9 cellular contexts compared by ENCODE assay signal in the genomic region with DNA sequence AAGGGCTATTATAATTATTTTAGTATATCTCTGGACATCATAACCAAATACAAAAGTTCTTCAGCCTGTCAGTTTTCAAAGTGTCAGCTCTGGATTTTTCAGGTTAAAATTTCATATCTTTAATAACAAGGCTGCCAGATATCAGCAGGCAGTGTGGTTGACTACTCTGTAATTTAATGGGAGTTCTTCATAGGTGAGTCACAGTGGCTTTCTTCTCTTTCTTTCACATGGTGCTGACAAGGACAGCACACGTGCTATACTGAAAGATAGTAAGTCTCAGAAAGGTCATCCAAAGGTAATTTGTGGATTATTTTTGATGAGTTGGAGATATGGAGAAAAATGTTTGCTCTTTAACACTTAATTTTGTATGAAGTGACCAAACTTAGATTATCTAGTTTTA. TPM values are rescaled to one million over a fixed set of nuclear protein-coding genes. Genes with fewer than 3 reads are reported as not detected.
DNase-seq lines count a peak whose midpoint lies in the region; ATAC-seq and TF ChIP-seq lines count a peak whose summit lies in the region.
"Had no signal": no experiment of that assay in that cellular context is flagged by ENCODE, and none has a peak within 500 bp of the region (broad histone marks: within the 10 kb centered on the region; RNA-seq: fewer than 3 reads in every experiment).

No MANE protein-coding gene starts in this region.

- intact Hi-C loops in esophagus squamous epithelium (cut with DNase I), result no loop called here

- H3K27ac ChIP-seq in esophagus squamous epithelium, result no peak overlapping the region
- H3K27ac ChIP-seq: parathyroid adenoma had no signal

- DNase-seq in HPDE6-E6E7 (ENCODE audit: extremely low spot score) (peak; percentile 49), astrocyte of the cerebellum (ENCODE audit: low read depth) (peak; percentile 63), non-pigmented ciliary epithelial cell (ENCODE audit: low read depth) (peak; percentile 67), esophagus squamous epithelium (lab: John Stamatoyannopoulos, UW) (no peak), NCI-H146 (lab: John Stamatoyannopoulos, UW) (no peak)
- DNase-seq: activated CD8-positive, alpha-beta memory T cell treated with anti-CD3 and anti-CD28 coated beads, Interleukin-2, amount 50 U/mL, for 4 hours had no signal

- no peak for TF ChIP-seq POLR2A in esophagus squamous epithelium (IDR thresholded peaks at IDR 0.05)

- H3K27me3 ChIP-seq in esophagus squamous epithelium, result no peaks in the 10 kb centered on the region

- no peaks in the 10 kb centered on the region for H3K36me3 ChIP-seq in esophagus squamous epithelium

- no peak for TF ChIP-seq CTCF in astrocyte of the cerebellum (IDR thresholded peaks at IDR 0.05; ENCODE audit: low read depth, low read length, missing control alignments)
- TF ChIP-seq CTCF in esophagus squamous epithelium (IDR thresholded peaks at IDR 0.05), result no peak

- ATAC-seq in GM18868 (IDR thresholded peaks at IDR 0.05; ENCODE audit: unreplicated experiment) (peak; percentile 95), HG03354 (IDR thresholded peaks at IDR 0.05; ENCODE audit: poor library complexity, severe bottlenecking, unreplicated experiment) (no peak)

- H3K4me3 ChIP-seq in astrocyte of the cerebellum (ENCODE audit: low read depth, low read length), result no peak overlapping the region
- H3K4me3 ChIP-seq in esophagus squamous epithelium, result no peak overlapping the region

- H3K9me3 ChIP-seq in esophagus squamous epithelium, result no peaks in the 10 kb centered on the region

- in situ Hi-C loops in astrocyte of the cerebellum (cut with HindIII; ENCODE audit: low sequenced_read_pairs), result no loop called here

- H3K4me1 ChIP-seq in esophagus squamous epithelium, result peaks cover 0 to 57% (median 10%) of the 10 kb centered on the region in 3 donors

- 31% methylated on average over 1 of the region's 1 CpG for WGBS in esophagus squamous epithelium, 2 donors

RNA-seq across cellular contexts. Expression of gene GALNT7, which starts 43.2 kb away (rescaled TPM):
- total RNA-seq in esophagus squamous epithelium, result 10 to 100 TPM; 17.9 to 33.8 (median 23.6) TPM

Comparison
In these comparisons a context has a peak if more than half of its experiments do, and no peak if none do; other contexts are left out.
1. DNase-seq: peak in HPDE6-E6E7 (single experiment), astrocyte of the cerebellum (single experiment) and non-pigmented ciliary epithelial cell (single experiment); none in esophagus squamous epithelium (single experiment) and NCI-H146 (single experiment).